3 cellular contexts compared by ENCODE assay signal in genomic region chr6:155443168-155443567, GRCh38.
TF ChIP-seq lines count a peak whose summit lies in the region.

No MANE protein-coding gene starts in this region.

TF ChIP-seq in HepG2, 621 proteins besides CTCF, POLR2A, EP300 and RAD21 (continues in another document):
- peak; percentile 57 for TF ChIP-seq ZNF687 (CRISPR knock-in tag; IDR thresholded peaks at IDR 0.05)
- no peak for TF ChIP-seq ZNF598 (CRISPR knock-in tag; IDR thresholded peaks at IDR 0.05; ENCODE audit: borderline replicate concordance)
- no peak for TF ChIP-seq ZNF552 (CRISPR knock-in tag; IDR thresholded peaks at IDR 0.05; ENCODE audit: borderline replicate concordance)
- peak; percentile 80; the same call in 1 of the 2 replicates for TF ChIP-seq ZBTB33 (CRISPR knock-in tag; IDR thresholded peaks at IDR 0.05)
- peak; percentile 31; the same call in 1 of the 2 replicates for TF ChIP-seq MED1 (CRISPR knock-in tag; IDR thresholded peaks at IDR 0.05)
- TF ChIP-seq ZNF619 (CRISPR knock-in tag; IDR thresholded peaks at IDR 0.05): no peak
- no peak for TF ChIP-seq ZNF672 (CRISPR knock-in tag; IDR thresholded peaks at IDR 0.05)
- no peak for TF ChIP-seq PCBP2 (optimal IDR thresholded peaks at IDR 0.05; ENCODE audit: low read depth, low read length, poor library complexity, severe bottlenecking)
- TF ChIP-seq RBFOX2 (IDR thresholded peaks at IDR 0.05; ENCODE audit: low read depth, low read length): no peak
- peak; percentile 98 for TF ChIP-seq ZBTB38 (CRISPR knock-in tag; IDR thresholded peaks at IDR 0.05)
- no peak for TF ChIP-seq THAP7 (CRISPR knock-in tag; IDR thresholded peaks at IDR 0.05)

TF ChIP-seq in PFSK-1, 5 proteins besides CTCF, POLR2A, EP300 and RAD21:
- TF ChIP-seq FOXP2 (optimal IDR thresholded peaks at IDR 0.05; ENCODE audit: borderline replicate concordance, extremely low read depth, extremely low read length, insufficient read depth) (peak; percentile 24), POLR2AphosphoS5 (IDR thresholded peaks at IDR 0.05; ENCODE audit: low read depth, low read length) (no peak), SIN3A (IDR thresholded peaks at IDR 0.05; ENCODE audit: borderline replicate concordance, insufficient read depth, low read length) (no peak), TAF1 (IDR thresholded peaks at IDR 0.05; ENCODE audit: borderline replicate concordance, insufficient read depth, low read length) (no peak), REST (IDR thresholded peaks at IDR 0.05; ENCODE audit: insufficient read depth in 1 of 2, low read depth in 2 of 2, low read length in 2 of 2) (no peak)
TF ChIP-seq in PFSK-1: peak in this region for 1.

TF ChIP-seq in K562, 482 proteins besides CTCF, POLR2A, EP300 and RAD21:
- peak; percentile 45 for TF ChIP-seq CTCFL (IDR thresholded peaks at IDR 0.05; ENCODE audit: borderline replicate concordance, insufficient read depth, low read depth, low read length, poor library complexity, severe bottlenecking)
- TF ChIP-seq RCOR1 (IDR thresholded peaks at IDR 0.05; ENCODE audit: borderline replicate concordance in 1 of 2, low read depth in 2 of 2, low read length in 2 of 2): no peak
- no peak for TF ChIP-seq LCOR (CRISPR knock-in tag; IDR thresholded peaks at IDR 0.05)
- no peak for TF ChIP-seq PYGO2 (tag; IDR thresholded peaks at IDR 0.05)
- no peak for TF ChIP-seq TAF9B (IDR thresholded peaks at IDR 0.05; ENCODE audit: partially characterized antibody)
- no peak for TF ChIP-seq HDAC6 (IDR thresholded peaks at IDR 0.05; ENCODE audit: low read depth, low read length)
- peak; percentile 51 for TF ChIP-seq SMARCE1 (IDR thresholded peaks at IDR 0.05)
- TF ChIP-seq NR4A1 (CRISPR knock-in tag; IDR thresholded peaks at IDR 0.05): no peak
- TF ChIP-seq NR4A1 (tag; IDR thresholded peaks at IDR 0.05): no peak
- TF ChIP-seq SP1 (CRISPR knock-in tag; IDR thresholded peaks at IDR 0.05): no peak
- TF ChIP-seq, protein P1, sequence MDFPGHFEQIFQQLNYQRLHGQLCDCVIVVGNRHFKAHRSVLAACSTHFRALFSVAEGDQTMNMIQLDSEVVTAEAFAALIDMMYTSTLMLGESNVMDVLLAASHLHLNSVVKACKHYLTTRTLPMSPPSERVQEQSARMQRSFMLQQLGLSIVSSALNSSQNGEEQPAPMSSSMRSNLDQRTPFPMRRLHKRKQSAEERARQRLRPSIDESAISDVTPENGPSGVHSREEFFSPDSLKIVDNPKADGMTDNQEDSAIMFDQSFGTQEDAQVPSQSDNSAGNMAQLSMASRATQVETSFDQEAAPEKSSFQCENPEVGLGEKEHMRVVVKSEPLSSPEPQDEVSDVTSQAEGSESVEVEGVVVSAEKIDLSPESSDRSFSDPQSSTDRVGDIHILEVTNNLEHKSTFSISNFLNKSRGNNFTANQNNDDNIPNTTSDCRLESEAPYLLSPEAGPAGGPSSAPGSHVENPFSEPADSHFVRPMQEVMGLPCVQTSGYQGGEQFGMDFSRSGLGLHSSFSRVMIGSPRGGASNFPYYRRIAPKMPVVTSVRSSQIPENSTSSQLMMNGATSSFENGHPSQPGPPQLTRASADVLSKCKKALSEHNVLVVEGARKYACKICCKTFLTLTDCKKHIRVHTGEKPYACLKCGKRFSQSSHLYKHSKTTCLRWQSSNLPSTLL (IDR thresholded peaks at IDR 0.05): no peak
- no peak for TF ChIP-seq ZNF41 (CRISPR knock-in tag; conservative IDR thresholded peaks at IDR 0.05)
- no peak for TF ChIP-seq ILF3 (IDR thresholded peaks at IDR 0.05; ENCODE audit: borderline replicate concordance)
- TF ChIP-seq ZNF586 (CRISPR knock-in tag; conservative IDR thresholded peaks at IDR 0.05): no peak
- TF ChIP-seq RHOXF2B (CRISPR knock-in tag; conservative IDR thresholded peaks at IDR 0.05): no peak
- TF ChIP-seq ZNF232 (CRISPR knock-in tag; IDR thresholded peaks at IDR 0.05): no peak
- no peak for TF ChIP-seq RFX5 (IDR thresholded peaks at IDR 0.05; ENCODE audit: low read depth, low read length)
- no peak for TF ChIP-seq PRPF4 (IDR thresholded peaks at IDR 0.05; ENCODE audit: insufficient read depth, low read depth, low read length, poor library complexity, severe bottlenecking)
- TF ChIP-seq NR0B1 (IDR thresholded peaks at IDR 0.05; ENCODE audit: partially characterized antibody): no peak
- TF ChIP-seq ZNF830 (CRISPR knock-in tag; IDR thresholded peaks at IDR 0.05): no peak
- TF ChIP-seq JUND (IDR thresholded peaks at IDR 0.05; ENCODE audit: borderline replicate concordance, low read depth, low read length): no peak
- no peak for TF ChIP-seq JUND (tag; IDR thresholded peaks at IDR 0.05; ENCODE audit: borderline replicate concordance, low read depth, low read length)
- TF ChIP-seq, protein P2, sequence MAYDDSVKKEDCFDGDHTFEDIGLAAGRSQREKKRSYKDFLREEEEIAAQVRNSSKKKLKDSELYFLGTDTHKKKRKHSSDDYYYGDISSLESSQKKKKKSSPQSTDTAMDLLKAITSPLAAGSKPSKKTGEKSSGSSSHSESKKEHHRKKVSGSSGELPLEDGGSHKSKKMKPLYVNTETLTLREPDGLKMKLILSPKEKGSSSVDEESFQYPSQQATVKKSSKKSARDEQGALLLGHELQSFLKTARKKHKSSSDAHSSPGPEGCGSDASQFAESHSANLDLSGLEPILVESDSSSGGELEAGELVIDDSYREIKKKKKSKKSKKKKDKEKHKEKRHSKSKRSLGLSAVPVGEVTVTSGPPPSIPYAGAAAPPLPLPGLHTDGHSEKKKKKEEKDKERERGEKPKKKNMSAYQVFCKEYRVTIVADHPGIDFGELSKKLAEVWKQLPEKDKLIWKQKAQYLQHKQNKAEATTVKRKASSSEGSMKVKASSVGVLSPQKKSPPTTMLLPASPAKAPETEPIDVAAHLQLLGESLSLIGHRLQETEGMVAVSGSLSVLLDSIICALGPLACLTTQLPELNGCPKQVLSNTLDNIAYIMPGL (CRISPR knock-in tag; IDR thresholded peaks at IDR 0.05): no peak
- TF ChIP-seq, protein P3, sequence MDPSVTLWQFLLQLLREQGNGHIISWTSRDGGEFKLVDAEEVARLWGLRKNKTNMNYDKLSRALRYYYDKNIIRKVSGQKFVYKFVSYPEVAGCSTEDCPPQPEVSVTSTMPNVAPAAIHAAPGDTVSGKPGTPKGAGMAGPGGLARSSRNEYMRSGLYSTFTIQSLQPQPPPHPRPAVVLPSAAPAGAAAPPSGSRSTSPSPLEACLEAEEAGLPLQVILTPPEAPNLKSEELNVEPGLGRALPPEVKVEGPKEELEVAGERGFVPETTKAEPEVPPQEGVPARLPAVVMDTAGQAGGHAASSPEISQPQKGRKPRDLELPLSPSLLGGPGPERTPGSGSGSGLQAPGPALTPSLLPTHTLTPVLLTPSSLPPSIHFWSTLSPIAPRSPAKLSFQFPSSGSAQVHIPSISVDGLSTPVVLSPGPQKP (CRISPR knock-in tag; IDR thresholded peaks at IDR 0.05): no peak
- no peak for TF ChIP-seq PTBP1 (IDR thresholded peaks at IDR 0.05; ENCODE audit: low read depth, low read length)
- TF ChIP-seq KLF10 (CRISPR knock-in tag; IDR thresholded peaks at IDR 0.05): no peak
- TF ChIP-seq ZNF655 (CRISPR knock-in tag; IDR thresholded peaks at IDR 0.05): no peak
- TF ChIP-seq SP2 (IDR thresholded peaks at IDR 0.05; ENCODE audit: extremely low read depth, low read depth, low read length, poor library complexity, severe bottlenecking): no peak
- TF ChIP-seq ZNF408 (CRISPR knock-in tag; IDR thresholded peaks at IDR 0.05; ENCODE audit: low read depth): no peak
- no peak for TF ChIP-seq TCF3 (CRISPR knock-in tag; IDR thresholded peaks at IDR 0.05)
- peak; percentile 61; the same call in 1 of the 2 replicates for TF ChIP-seq SMARCA4 (IDR thresholded peaks at IDR 0.05)
- TF ChIP-seq SREBF2 (CRISPR knock-in tag; IDR thresholded peaks at IDR 0.05): no peak
- TF ChIP-seq POLR2G (IDR thresholded peaks at IDR 0.05; ENCODE audit: low read depth, low read length): no peak
- peak; percentile 46; the same call in 1 of the 2 replicates for TF ChIP-seq SMARCC2 (IDR thresholded peaks at IDR 0.05; ENCODE audit: low read depth)
